ENCODE assay signal across 27 cellular contexts in the genomic region with DNA sequence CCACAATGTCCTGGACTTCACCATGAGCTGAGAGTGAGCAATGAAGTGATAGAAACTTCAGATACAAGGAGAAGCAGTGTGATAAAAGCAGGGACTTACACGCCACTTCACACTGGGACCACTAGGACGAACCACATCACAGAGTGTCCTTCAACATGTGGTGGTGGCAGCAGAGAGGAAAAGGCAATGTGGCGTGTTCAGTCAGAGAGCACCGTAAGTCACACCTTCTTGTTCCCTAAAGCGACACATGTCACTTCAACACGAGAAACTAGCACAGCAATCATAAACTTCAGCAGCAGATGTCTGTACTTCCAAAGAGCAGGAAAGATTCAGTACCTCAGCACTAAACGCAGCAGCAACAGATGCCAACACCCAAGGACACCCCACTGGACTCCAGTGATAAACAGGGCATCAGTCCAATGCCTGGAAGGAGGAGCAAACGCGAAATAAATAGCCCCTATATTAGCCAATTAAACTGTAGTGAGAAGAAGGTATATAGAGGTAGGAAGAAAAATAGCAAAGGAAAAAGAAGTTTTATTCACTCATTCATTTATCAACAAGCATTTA.
DNase-seq lines count a peak whose midpoint lies in the region; ATAC-seq and TF ChIP-seq lines count a peak whose summit lies in the region.
"Had no signal": no experiment of that assay in that cellular context is flagged by ENCODE, and none has a peak within 500 bp of the region (broad histone marks: within the 10 kb centered on the region; RNA-seq: fewer than 3 reads in every experiment).

No MANE protein-coding gene starts in this region.

- H3K4me1 ChIP-seq in esophagus muscularis mucosa (peaks cover 0 to 45% (median 21%) of the 10 kb centered on the region in 4 donors), smooth muscle cell (ENCODE audit: low read depth) (peaks cover 10% of the 10 kb centered on the region), prostate gland (replicated peaks) (no peaks in the 10 kb centered on the region)
- H3K4me1 ChIP-seq: parathyroid adenoma, vagina had no signal

- H3K36me3 Mint-ChIP-seq in activated CD4-positive, alpha-beta T cell treated with anti-CD3 and anti-CD28 coated beads for 36 hours (ENCODE audit: low read depth) = no peaks in the 10 kb centered on the region
- peaks cover 5% of the 10 kb centered on the region for H3K36me3 Mint-ChIP-seq in T-helper 17 cell (ENCODE audit: low read depth)
- H3K36me3 Mint-ChIP-seq: CD4-positive, CD25-positive, alpha-beta regulatory T cell had no signal

- peak; percentile 5 for DNase-seq in activated CD4-positive, alpha-beta T cell treated with anti-CD3 and anti-CD28 coated beads for 36 hours
- no peak for DNase-seq in activated CD4-positive, alpha-beta T cell treated with anti-CD3 and anti-CD28 coated beads for 4 hours
- DNase-seq in T-helper 17 cell (no peak), esophagus muscularis mucosa (ENCODE audit: extremely low spot score) (peak; percentile 62), smooth muscle cell (lab: John Stamatoyannopoulos, UW; ENCODE audit: unreplicated experiment) (no peak), prostate gland (ENCODE audit: low spot score) (no peak)
- DNase-seq: activated gamma-delta T cell treated with Interleukin-2 at 50 U/mL for 16 hours; activated T-cell treated with anti-CD3 and anti-CD28 coated beads, Interleukin-2, amount 50 U/mL, for 1 hour; CD4-positive, CD25-positive, alpha-beta regulatory T cell; cerebellar nuclear complex; EL; glutamatergic neuron; HCEC 1CT; kidney; MM.1S; NCI-H2029; NCI-H526 treated with DMSO at 0.1 percent for 48 hours; stimulated activated naive CD4-positive, alpha-beta T cell had no signal

- H3K4me3 Mint-ChIP-seq in activated CD4-positive, alpha-beta T cell treated with anti-CD3 and anti-CD28 coated beads for 36 hours = no peak overlapping the region
- peak overlapping the region; percentile 19 for H3K4me3 Mint-ChIP-seq in T-helper 17 cell
- H3K4me3 Mint-ChIP-seq: CD4-positive, CD25-positive, alpha-beta regulatory T cell; neural crest cell; T-helper 1 cell treated with Interleukin-12 subunit alpha and Interleukin-12 subunit beta and Interleukin-4 antibody, amounts not matched to agents 30 μg/mL and 1 μg/mL, for 36 hours had no signal

- no peaks in the 10 kb centered on the region for H4K20me1 ChIP-seq in smooth muscle cell (ENCODE audit: low read depth)

- WGBS in esophagus muscularis mucosa = 70% methylated on average over 9 of the region's 9 CpGs
- 79% methylated on average over 9 of the region's 9 CpGs for WGBS in smooth muscle cell (ENCODE audit: low lambda C conversion rate)
- 87% methylated on average over 9 of the region's 9 CpGs for WGBS in prostate gland

- no peaks in the 10 kb centered on the region for H3K36me3 ChIP-seq in esophagus muscularis mucosa
- H3K36me3 ChIP-seq in smooth muscle cell (ENCODE audit: low read depth) = no peaks in the 10 kb centered on the region
- H3K36me3 ChIP-seq in prostate gland = no peaks in the 10 kb centered on the region
- H3K36me3 ChIP-seq: thoracic aorta, vagina had no signal

- POLR2A ChIA-PET in activated CD4-positive, alpha-beta T cell treated with anti-CD3 and anti-CD28 coated beads for 36 hours (lab: Charles Lee) = no interaction called here

- CTCF ChIA-PET in activated CD4-positive, alpha-beta T cell treated with anti-CD3 and anti-CD28 coated beads for 36 hours (lab: Charles Lee) = interaction anchor here (1.3 to 3.7 kb wide), 2 partner anchors 9 to 134 kb away, joined by 4 to 14 read pairs; no protein-coding TSS in a partner anchor

- no peak overlapping the region for H3K9ac ChIP-seq in smooth muscle cell (ENCODE audit: low read depth)
- H3K9ac ChIP-seq: KMS-11, parathyroid adenoma had no signal

- H3K27me3 ChIP-seq in esophagus muscularis mucosa (no peaks in the 10 kb centered on the region), smooth muscle cell (ENCODE audit: low read depth) (no peaks in the 10 kb centered on the region), prostate gland (replicated peaks; ENCODE audit: insufficient read depth) (no peaks in the 10 kb centered on the region)
- H3K27me3 ChIP-seq: vagina had no signal

- intact Hi-C loops in activated CD4-positive, alpha-beta T cell treated with anti-CD3 and anti-CD28 coated beads for 36 hours (cut with DNase I, micrococcal nuclease) = no loop called here
- intact Hi-C loops in esophagus muscularis mucosa (cut with DNase I) (no loop called here), prostate gland (cut with DNase I) (no loop called here)

- no peaks in the 10 kb centered on the region for H3K9me3 ChIP-seq in T-helper 17 cell (ENCODE audit: control insufficient read depth, low read length, poor library complexity, severe bottlenecking)
- H3K9me3 ChIP-seq in esophagus muscularis mucosa = no peaks in the 10 kb centered on the region
- H3K9me3 ChIP-seq in smooth muscle cell (replicated peaks; ENCODE audit: low read depth) = no peaks in the 10 kb centered on the region
- H3K9me3 ChIP-seq in prostate gland = no peaks in the 10 kb centered on the region
- H3K9me3 ChIP-seq: thoracic aorta, vagina had no signal

- no peak overlapping the region for H3K27ac ChIP-seq in esophagus muscularis mucosa (replicated peaks in 1 of 4)
- peak overlapping the region; percentile 57 for H3K27ac ChIP-seq in smooth muscle cell (ENCODE audit: low read depth)
- H3K27ac ChIP-seq in prostate gland = no peak overlapping the region
- H3K27ac ChIP-seq: 22Rv1, KMS-11, parathyroid adenoma, thoracic aorta, vagina had no signal

- peaks cover 5% of the 10 kb centered on the region for H3K27me3 Mint-ChIP-seq in activated CD4-positive, alpha-beta T cell treated with anti-CD3 and anti-CD28 coated beads for 36 hours
- peaks cover 22% of the 10 kb centered on the region for H3K27me3 Mint-ChIP-seq in T-helper 17 cell
- H3K27me3 Mint-ChIP-seq: CD4-positive, CD25-positive, alpha-beta regulatory T cell had no signal

- H3K79me2 ChIP-seq in smooth muscle cell (ENCODE audit: low read depth) = no peaks in the 10 kb centered on the region
- H3K79me2 ChIP-seq: parathyroid adenoma had no signal

- H3K27ac Mint-ChIP-seq in activated CD4-positive, alpha-beta T cell treated with anti-CD3 and anti-CD28 coated beads for 36 hours = no peak overlapping the region
- H3K27ac Mint-ChIP-seq in T-helper 17 cell = peak overlapping the region; percentile 9
- H3K27ac Mint-ChIP-seq: CD4-positive, CD25-positive, alpha-beta regulatory T cell; T-helper 1 cell treated with Interleukin-12 subunit alpha and Interleukin-12 subunit beta and Interleukin-4 antibody, amounts not matched to agents 30 μg/mL and 1 μg/mL, for 36 hours had no signal

- H3K4me1 Mint-ChIP-seq in activated CD4-positive, alpha-beta T cell treated with anti-CD3 and anti-CD28 coated beads for 36 hours = peaks cover 7% of the 10 kb centered on the region
- peaks cover 8% of the 10 kb centered on the region for H3K4me1 Mint-ChIP-seq in T-helper 17 cell
- H3K4me1 Mint-ChIP-seq: neural crest cell had no signal

- no peaks in the 10 kb centered on the region for H3F3A ChIP-seq in smooth muscle cell (ENCODE audit: low read depth)

- H2AFZ ChIP-seq in smooth muscle cell (ENCODE audit: low read depth) = no peak overlapping the region
- H2AFZ ChIP-seq: parathyroid adenoma had no signal

- no peak for TF ChIP-seq EP300 in esophagus muscularis mucosa (IDR thresholded peaks at IDR 0.05)

- no peak overlapping the region for H3K4me2 ChIP-seq in smooth muscle cell
- H3K4me2 ChIP-seq: KMS-11 had no signal

- no peak for ATAC-seq in activated CD4-positive, alpha-beta T cell treated with anti-CD3 and anti-CD28 coated beads for 36 hours
- ATAC-seq in T-helper 17 cell = no peak
- ATAC-seq in GM18868 (IDR thresholded peaks at IDR 0.05; ENCODE audit: unreplicated experiment) = no peak
- no peak for ATAC-seq in GM19452 (IDR thresholded peaks at IDR 0.05; ENCODE audit: unreplicated experiment)

- H3K9me3 Mint-ChIP-seq in activated CD4-positive, alpha-beta T cell treated with anti-CD3 and anti-CD28 coated beads for 36 hours (ENCODE audit: low read depth) = no peaks in the 10 kb centered on the region
- H3K9me3 Mint-ChIP-seq: neural crest cell; T-helper 1 cell treated with Interleukin-12 subunit alpha and Interleukin-12 subunit beta and Interleukin-4 antibody, amounts not matched to agents 30 μg/mL and 1 μg/mL, for 36 hours had no signal

- no peak for TF ChIP-seq CTCF in esophagus muscularis mucosa (IDR thresholded peaks at IDR 0.05)
- TF ChIP-seq CTCF in smooth muscle cell (IDR thresholded peaks at IDR 0.05; ENCODE audit: borderline replicate concordance, insufficient read depth, poor library complexity, severe bottlenecking) = no peak
- no peak for TF ChIP-seq CTCF in prostate gland (IDR thresholded peaks at IDR 0.05)

- H3K4me3 ChIP-seq in esophagus muscularis mucosa (no peak overlapping the region), smooth muscle cell (no peak overlapping the region), prostate gland (no peak overlapping the region)
- H3K4me3 ChIP-seq: thoracic aorta, vagina had no signal

- no peak for TF ChIP-seq POLR2A in esophagus muscularis mucosa (IDR thresholded peaks at IDR 0.05; ENCODE audit: low read depth)
- no peak for TF ChIP-seq POLR2A in prostate gland (IDR thresholded peaks at IDR 0.05)

Comparison
In these comparisons a context has a peak if more than half of its experiments do, and no peak if none do; other contexts are left out.
1. DNase-seq: peak in activated CD4-positive, alpha-beta T cell treated with anti-CD3 and anti-CD28 coated beads for 36 hours (single experiment) and esophagus muscularis mucosa (single experiment); none in activated CD4-positive, alpha-beta T cell treated with anti-CD3 and anti-CD28 coated beads for 4 hours (0 of 2), T-helper 17 cell (0 of 3), smooth muscle cell (single experiment) and prostate gland (single experiment).